Comparison of ENCODE assay signal across 8 cellular contexts in the genomic region with DNA sequence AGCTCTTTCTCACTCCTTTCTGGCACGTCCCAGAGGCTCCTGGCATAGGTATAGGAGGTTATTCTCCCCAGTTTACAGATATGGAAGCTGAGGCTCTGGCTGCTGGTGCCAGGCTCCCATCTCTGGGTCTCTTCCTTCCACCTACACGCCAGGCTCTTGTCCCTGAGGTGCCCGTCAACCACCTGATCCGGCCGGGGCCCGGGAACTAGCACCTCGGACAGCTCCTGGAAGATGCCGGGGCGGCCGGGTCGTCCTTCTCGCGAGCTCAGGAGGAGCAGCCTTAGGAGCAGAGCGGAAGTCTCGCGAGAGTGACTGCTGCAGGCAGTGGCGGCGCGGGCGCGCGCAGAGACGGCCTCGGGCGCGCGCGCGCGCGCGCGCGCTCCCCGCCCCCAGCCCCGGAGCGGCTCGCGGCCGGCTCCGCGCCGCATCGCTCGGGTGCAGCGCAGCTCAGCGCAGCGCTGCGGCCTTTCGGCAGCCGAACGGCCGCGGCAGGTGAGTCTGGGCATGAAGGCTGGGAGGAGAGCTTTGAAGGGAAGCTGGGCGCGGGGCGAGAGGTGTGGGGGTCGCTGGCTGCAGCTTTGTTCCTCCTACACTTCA. TPM values are rescaled to one million over a fixed set of nuclear protein-coding genes. Genes with fewer than 3 reads are reported as not detected.
DNase-seq lines count a peak whose midpoint lies in the region; ATAC-seq and TF ChIP-seq lines count a peak whose summit lies in the region.

A gene with protein sequence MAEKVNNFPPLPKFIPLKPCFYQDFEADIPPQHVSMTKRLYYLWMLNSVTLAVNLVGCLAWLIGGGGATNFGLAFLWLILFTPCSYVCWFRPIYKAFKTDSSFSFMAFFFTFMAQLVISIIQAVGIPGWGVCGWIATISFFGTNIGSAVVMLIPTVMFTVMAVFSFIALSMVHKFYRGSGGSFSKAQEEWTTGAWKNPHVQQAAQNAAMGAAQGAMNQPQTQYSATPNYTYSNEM (plus strand): TSS at position 382 of the 597 bp plus-strand sequence. CDS start 16,277 bp downstream, outside the sequence.

- no peaks in the 10 kb centered on the region for H3K9me2 ChIP-seq in GM23338 (ENCODE audit: insufficient read depth)
- H3K9me2 ChIP-seq in SK-N-SH, result no peaks in the 10 kb centered on the region

- H3K23ac ChIP-seq in neuronal stem cell (ENCODE audit: low read depth, low read length, poor library complexity), result peak within 1 kb of the TSS; percentile 90

- H3K27ac ChIP-seq in GM23338 (ENCODE audit: low read depth), result no peak within 1 kb of the TSS
- peak within 1 kb of the TSS in 1 of 2 experiments; percentile 90; a peak in 2 of 4 replicates for H3K27ac ChIP-seq in SK-N-SH (ENCODE audit: low read depth in 2 of 2, low read length in 1 of 2)
- H3K27ac ChIP-seq in neuronal stem cell (replicated peaks; ENCODE audit: low read length), result no peak within 1 kb of the TSS
- H3K27ac ChIP-seq in stomach smooth muscle (ENCODE audit: low read length), result no peak within 1 kb of the TSS

- H3K27me3 Mint-ChIP-seq in Caco-2 (ENCODE audit: insufficient read depth, unreplicated experiment), result peaks cover 9% of the 10 kb centered on the region
- H3K27me3 Mint-ChIP-seq in GM23338 (ENCODE audit: insufficient read depth, low read depth, poor library complexity), result peaks cover 22% of the 10 kb centered on the region
- peaks cover 4% of the 10 kb centered on the region for H3K27me3 Mint-ChIP-seq in activated naive CD4-positive, alpha-beta T cell treated with anti-CD3 and anti-CD28 coated beads, Interleukin-2, amount 50 U/mL, for 24 hours

- no peak within 1 kb of the TSS for H4K91ac ChIP-seq in neuronal stem cell (ENCODE audit: low read depth, low read length, poor library complexity)

- H2AK5ac ChIP-seq in neuronal stem cell (ENCODE audit: low read depth, low read length), result no peak within 1 kb of the TSS

- H3K9ac ChIP-seq in SK-N-SH (peak within 1 kb of the TSS; percentile 70; the same call in 1 of the 2 replicates), neuronal stem cell (ENCODE audit: low read depth, low read length, poor library complexity) (peak within 1 kb of the TSS; percentile 91), stomach smooth muscle (ENCODE audit: low read length in 2 of 2) (peak within 1 kb of the TSS in 1 of 2 donors; percentile 46)

- H3K14ac ChIP-seq in neuronal stem cell (ENCODE audit: low read length), result peak within 1 kb of the TSS; percentile 87

- H3K36me3 ChIP-seq in Caco-2 (ENCODE audit: control insufficient read depth, insufficient read depth, low read length) (no peaks in the 10 kb centered on the region), GM23338 (ENCODE audit: insufficient read depth) (no peaks in the 10 kb centered on the region; the same call in 1 of the 2 replicates), SK-N-SH (replicated peaks in 1 of 2; ENCODE audit: control insufficient read depth in 1 of 2, insufficient read depth in 2 of 2, low read length in 1 of 2) (no peaks in the 10 kb centered on the region), neuronal stem cell (replicated peaks in 1 of 2; ENCODE audit: control insufficient read depth in 2 of 2, insufficient read depth in 2 of 2, low read length in 2 of 2) (no peaks in the 10 kb centered on the region), stomach smooth muscle (ENCODE audit: control insufficient read depth in 2 of 2, insufficient read depth in 2 of 2, low read length in 2 of 2) (no peaks in the 10 kb centered on the region)

- no peak within 1 kb of the TSS for H2BK5ac ChIP-seq in neuronal stem cell (ENCODE audit: low read length)

- no peak within 1 kb of the TSS for H4K8ac ChIP-seq in neuronal stem cell (ENCODE audit: low read depth, low read length)

- WGBS in SK-N-SH (ENCODE audit: low lambda C conversion rate), result 2% methylated on average over 8 of the region's 58 CpGs
- no CpG with 5 or more reads among the region's 58 CpGs for WGBS in neuronal stem cell (ENCODE audit: extremely low coverage in 2 of 2, insufficient read length in 2 of 2, insufficient replicate concordance in 1 of 2), 2 donors

- no peaks in the 10 kb centered on the region for H3K79me1 ChIP-seq in neuronal stem cell (ENCODE audit: low read depth, low read length)

- H4K20me1 ChIP-seq in GM23338 (replicated peaks; ENCODE audit: insufficient read depth), result no peaks in the 10 kb centered on the region; the same call in 1 of the 2 replicates
- no peaks in the 10 kb centered on the region for H4K20me1 ChIP-seq in SK-N-SH (ENCODE audit: insufficient read depth)

- H3K4me3 Mint-ChIP-seq in Caco-2 (ENCODE audit: unreplicated experiment) (peak within 1 kb of the TSS; percentile 67), GM23338 (peak within 1 kb of the TSS; percentile 84)
- peak within 1 kb of the TSS; percentile 93 for H3K4me3 Mint-ChIP-seq in activated naive CD4-positive, alpha-beta T cell treated with anti-CD3 and anti-CD28 coated beads, Interleukin-2, amount 50 U/mL, for 24 hours

- no peak within 1 kb of the TSS for H2BK15ac ChIP-seq in neuronal stem cell (ENCODE audit: low read length)

- POLR2A ChIA-PET in Caco-2 (lab: Charles Lee) (interaction anchor here (0.6 to 1.8 kb wide), 4 partner anchors 28 to 300 kb away, joined by 3 to 17 read pairs (median 8); a partner anchor contains a TSS), SK-N-SH (lab: Yijun Ruan, JAX) (interaction anchor here (0.6 to 2.7 kb wide), 20 partner anchors 9 to 1412 kb away, joined by 3 to 47 read pairs (median 4); a partner anchor contains a TSS)

- H2BK120ac ChIP-seq in neuronal stem cell (ENCODE audit: low read depth, low read length), result no peak within 1 kb of the TSS

- H3K36me3 Mint-ChIP-seq in Caco-2 (ENCODE audit: insufficient read depth, unreplicated experiment) (peaks cover 7% of the 10 kb centered on the region), GM23338 (ENCODE audit: low read depth) (peaks cover 6% of the 10 kb centered on the region; the same call in 2 of the 3 replicates)
- no peaks in the 10 kb centered on the region for H3K36me3 Mint-ChIP-seq in activated naive CD4-positive, alpha-beta T cell treated with anti-CD3 and anti-CD28 coated beads, Interleukin-2, amount 50 U/mL, for 24 hours

- no peak within 1 kb of the TSS for H2BK12ac ChIP-seq in neuronal stem cell (ENCODE audit: low read length)

- H3K4me1 ChIP-seq in Caco-2 (0 out of 2 replicates have a peak, but pooled peaks cover 2% of the 10 kb centered on the region), GM23338 (ENCODE audit: insufficient read depth) (peaks cover 12% of the 10 kb centered on the region; the same call in 1 of the 2 replicates), SK-N-SH (ENCODE audit: control insufficient read depth in 1 of 2, insufficient read depth in 2 of 2, low read depth in 1 of 2, low read length in 1 of 2) (peaks cover 0 to 17% of the 10 kb centered on the region in 2 experiments; a peak in 1 of 4 replicates), neuronal stem cell (ENCODE audit: control insufficient read depth in 2 of 2, insufficient read depth in 1 of 2, low read depth in 1 of 2, low read length in 2 of 2) (peaks cover 2 to 6% of the 10 kb centered on the region in 2 donors), stomach smooth muscle (ENCODE audit: control insufficient read depth, insufficient read depth, low read length) (peaks cover 15% of the 10 kb centered on the region)

- BruUV-seq in Caco-2 (replicated peaks; lab: Mats Ljungman, UMichigan), result no TSS peak

- H3K27ac Mint-ChIP-seq in Caco-2 (ENCODE audit: unreplicated experiment), result no peak within 1 kb of the TSS
- peak within 1 kb of the TSS; percentile 45; the same call in 1 of the 2 replicates for H3K27ac Mint-ChIP-seq in GM23338
- peak within 1 kb of the TSS; percentile 79 for H3K27ac Mint-ChIP-seq in activated naive CD4-positive, alpha-beta T cell treated with anti-CD3 and anti-CD28 coated beads, Interleukin-2, amount 50 U/mL, for 24 hours

- H3K4me2 ChIP-seq in GM23338, result peak within 1 kb of the TSS; percentile 79
- H3K4me2 ChIP-seq in SK-N-SH, result peak within 1 kb of the TSS; percentile 90
- H3K4me2 ChIP-seq in neuronal stem cell (ENCODE audit: insufficient read depth, low read length, poor library complexity, severe bottlenecking), result peak within 1 kb of the TSS; percentile 89

- peak within 1 kb of the TSS; percentile 89 for H3K18ac ChIP-seq in neuronal stem cell (ENCODE audit: low read length)

- H3K4ac ChIP-seq in neuronal stem cell (ENCODE audit: low read length), result no peak within 1 kb of the TSS

- peak; percentile 84 for ATAC-seq in GM23338

- no peak for TF ChIP-seq CTCF in Caco-2 (IDR thresholded peaks at IDR 0.05; ENCODE audit: insufficient read depth in 1 of 2, low read depth in 1 of 2, low read length in 1 of 2, severe bottlenecking in 1 of 2, unreplicated experiment in 1 of 2)
- TF ChIP-seq CTCF in GM23338 (conservative IDR thresholded peaks at IDR 0.05; ENCODE audit: low read depth in 2 of 2), result no peak
- TF ChIP-seq CTCF in SK-N-SH (IDR thresholded peaks at IDR 0.05), result no peak

- intact Hi-C loops in Caco-2 (cut with micrococcal nuclease; ENCODE audit: unreplicated experiment), result no loop called here

- H3K4me1 Mint-ChIP-seq in Caco-2 (ENCODE audit: low read depth, unreplicated experiment) (peaks cover 10% of the 10 kb centered on the region), GM23338 (peaks cover 14% of the 10 kb centered on the region)
- H3K4me1 Mint-ChIP-seq in activated naive CD4-positive, alpha-beta T cell treated with anti-CD3 and anti-CD28 coated beads, Interleukin-2, amount 50 U/mL, for 24 hours, result peaks cover 16% of the 10 kb centered on the region

- TF ChIP-seq RAD21 in SK-N-SH (IDR thresholded peaks at IDR 0.05; ENCODE audit: low read length), result no peak

- no peaks in the 10 kb centered on the region for H3K9me3 Mint-ChIP-seq in Caco-2 (ENCODE audit: unreplicated experiment)
- no peaks in the 10 kb centered on the region for H3K9me3 Mint-ChIP-seq in GM23338
- no peaks in the 10 kb centered on the region for H3K9me3 Mint-ChIP-seq in activated naive CD4-positive, alpha-beta T cell treated with anti-CD3 and anti-CD28 coated beads, Interleukin-2, amount 50 U/mL, for 24 hours

- H3K9me3 ChIP-seq in Caco-2 (no peaks in the 10 kb centered on the region), SK-N-SH (no peaks in the 10 kb centered on the region), neuronal stem cell (replicated peaks in 1 of 2; ENCODE audit: control insufficient read depth in 2 of 2, insufficient read depth in 1 of 2, low read depth in 1 of 2, low read length in 2 of 2) (peaks cover 0 to 8% of the 10 kb centered on the region in 2 donors), stomach smooth muscle (ENCODE audit: control insufficient read depth in 2 of 2, low read length in 2 of 2) (no peaks in the 10 kb centered on the region)

- DNase-seq in Caco-2 (peak; percentile 95 to 97), GM23338 (ENCODE audit: low spot score) (peak; percentile 99), NCI-H1048 (lab: John Stamatoyannopoulos, UW) (peak; percentile 93), SK-N-SH (peak; percentile 97), globus pallidus (ENCODE audit: low spot score) (peak; percentile 93), neuronal stem cell (ENCODE audit: low spot score) (peak; percentile 96)

- H3K79me2 ChIP-seq in GM23338 (replicated peaks; ENCODE audit: insufficient read depth) (peaks cover 10% of the 10 kb centered on the region), SK-N-SH (ENCODE audit: insufficient read depth) (no peaks in the 10 kb centered on the region)

- H3K27me3 ChIP-seq in Caco-2 (replicated peaks; ENCODE audit: control insufficient read depth, insufficient read depth, low read length) (peaks cover 1% of the 10 kb centered on the region; the same call in 1 of the 2 replicates), GM23338 (ENCODE audit: insufficient read depth) (peaks cover 5% of the 10 kb centered on the region; the same call in 1 of the 2 replicates), SK-N-SH (ENCODE audit: insufficient read depth) (no peaks in the 10 kb centered on the region), neuronal stem cell (ENCODE audit: control insufficient read depth in 3 of 3, insufficient read depth in 3 of 3, low read depth in 1 of 3, low read length in 3 of 3) (peaks cover 0 to 14% (median 0%) of the 10 kb centered on the region in 3 experiments), stomach smooth muscle (ENCODE audit: control insufficient read depth in 1 of 2, insufficient read depth in 2 of 2, low read length in 2 of 2) (peaks cover 12 to 23% of the 10 kb centered on the region in 2 donors)

- TF ChIP-seq EP300 in SK-N-SH (IDR thresholded peaks at IDR 0.05; ENCODE audit: borderline replicate concordance in 1 of 2, low read depth in 1 of 2, low read length in 1 of 2), result 0 out of 4 replicates have a peak, but pooled peaks of 1 of the 2 experiments have one; percentile 2

- H3F3A ChIP-seq in GM23338 (replicated peaks; ENCODE audit: low read depth) (no peaks in the 10 kb centered on the region), SK-N-SH (replicated peaks; ENCODE audit: insufficient read depth) (peaks cover 3% of the 10 kb centered on the region)

- H3K4me3 ChIP-seq in Caco-2 (ENCODE audit: low read depth, low read length), result peak within 1 kb of the TSS; percentile 75
- H3K4me3 ChIP-seq in GM23338, result peak within 1 kb of the TSS; percentile 96
- H3K4me3 ChIP-seq in SK-N-SH (ENCODE audit: low read depth in 2 of 2, low read length in 1 of 2), result peak within 1 kb of the TSS; percentile 67 to 84
- peak within 1 kb of the TSS; percentile 93 to 95 for H3K4me3 ChIP-seq in neuronal stem cell (ENCODE audit: low read length in 2 of 2)
- H3K4me3 ChIP-seq in stomach smooth muscle (ENCODE audit: low read length in 2 of 2), result peak within 1 kb of the TSS; percentile 67 to 75

- H2AFZ ChIP-seq in GM23338 (peak within 1 kb of the TSS; percentile 98), SK-N-SH (ENCODE audit: low read depth) (peak within 1 kb of the TSS; percentile 78; the same call in 1 of the 2 replicates), neuronal stem cell (ENCODE audit: low read length) (peak within 1 kb of the TSS; percentile 98)

- CTCF ChIA-PET in Caco-2 (lab: Charles Lee), result interaction anchor here (0.6 to 1.0 kb wide), 6 partner anchors 8 to 373 kb away, joined by 3 to 5 read pairs (median 3); a partner anchor contains a TSS
- CTCF ChIA-PET in SK-N-SH (lab: Yijun Ruan, JAX), result interaction anchor here (1.0 to 3.9 kb wide), 13 partner anchors 15 to 227 kb away, joined by 3 to 21 read pairs (median 9); a partner anchor contains a TSS

RNA-seq across cellular contexts. Expression of the gene that starts here (rescaled TPM):
- 9.2 and 11.8 TPM in 2 replicates for total RNA-seq in Caco-2 (2022)
- total RNA-seq in GM23338 (2014; rRNA removed; shearing (Covaris generic)), result 31.0 and 43.3 TPM in 2 replicates
- polyA plus RNA-seq in GM23338 (2016; fragmentation: Nextera tagmentation; extraction: Ambion mirVana), result 12.8 and 12.9 TPM in 2 replicates
- polyA plus RNA-seq in SK-N-SH (2012; rRNA removed), result 27.9 and 32.7 TPM in 2 replicates
- 17.4 and 22.3 TPM in 2 replicates for polyA plus RNA-seq in SK-N-SH (2012; cell fraction: cytosol; rRNA removed)
- 40.8 and 49.0 TPM in 2 replicates for polyA plus RNA-seq in SK-N-SH (2012; cell fraction: nucleus; rRNA removed)
- 28.0 TPM for polyA plus RNA-seq in neuronal stem cell (2013, experiment 1 of 2)
- polyA plus RNA-seq in neuronal stem cell (2013, experiment 2 of 2), result 27.3 TPM
